8 cellular contexts compared by ENCODE assay signal in the genomic region with DNA sequence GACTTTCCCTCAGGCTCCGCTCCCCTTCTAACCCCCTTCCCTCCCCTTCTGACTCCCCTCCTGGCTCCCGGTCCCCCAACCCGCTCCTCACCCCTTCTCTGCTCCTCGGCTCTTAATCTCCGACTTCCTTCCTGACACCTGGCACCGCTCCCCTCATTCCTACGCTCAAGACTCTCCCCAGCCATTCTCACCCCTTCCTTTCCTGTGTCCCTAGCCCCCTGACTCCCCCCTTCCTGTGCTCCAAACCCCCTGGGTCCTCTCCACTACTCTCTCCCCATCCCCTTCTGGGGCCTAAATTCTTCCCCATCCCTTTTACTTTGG. TPM values are rescaled to one million over a fixed set of nuclear protein-coding genes. Genes with fewer than 3 reads are reported as not detected.
A peak's percentile ranks its signal among the peaks of the same experiment; 100 is the strongest.
DNase-seq lines count a peak whose midpoint lies in the region; ATAC-seq and TF ChIP-seq lines count a peak whose summit lies in the region.

No MANE protein-coding gene starts in this region.

- peak overlapping the region; percentile 93 to 96 for H3K27ac Mint-ChIP-seq in T-cell

- H3K4me1 Mint-ChIP-seq in T-cell: peaks cover 12 to 30% (median 23%) of the 10 kb centered on the region in 3 donors

- peak overlapping the region; percentile 88 for H3K4me2 ChIP-seq in skeletal muscle satellite cell (ENCODE audit: low read length)

- no peaks in the 10 kb centered on the region for H3K27me3 ChIP-seq in skeletal muscle satellite cell (ENCODE audit: control insufficient read depth, insufficient read depth, low read length)

- CTCF ChIA-PET in T-cell (lab: Charles Lee): interaction anchor here in 1 of 2 donors (2.3 kb wide), 1 partner anchor 10 kb away, joined by 19 read pairs; the partner anchor contains the start of gene ALKBH7

- TF ChIP-seq CTCF in foreskin fibroblast (IDR thresholded peaks at IDR 0.05; ENCODE audit: low read depth, low read length): no peak

- H3K36me3 Mint-ChIP-seq in T-cell: peaks cover 10% of the 10 kb centered on the region

- H3K9me3 ChIP-seq in skeletal muscle satellite cell (replicated peaks; ENCODE audit: low read length): no peaks in the 10 kb centered on the region

- peak overlapping the region; percentile 86 to 100 (median 94) for H3K4me3 Mint-ChIP-seq in T-cell

- peaks cover 16% of the 10 kb centered on the region for H3K4me1 ChIP-seq in skeletal muscle satellite cell (ENCODE audit: control insufficient read depth, insufficient read depth, low read length)

- no peaks in the 10 kb centered on the region for H3K27me3 Mint-ChIP-seq in T-cell

- POLR2A ChIA-PET in T-cell (lab: Charles Lee): interaction anchor here in 1 of 2 donors (1.6 kb wide), 1 partner anchor 10 kb away, joined by 16 read pairs; the partner anchor contains the start of gene ALKBH7

- no peaks in the 10 kb centered on the region for H3K9me3 Mint-ChIP-seq in T-cell

- no peak for DNase-seq in T-cell
- peak in 1 of 2 donors; percentile 34 for DNase-seq in foreskin fibroblast
- no peak for DNase-seq in SHP77 (lab: John Stamatoyannopoulos, UW)
- no peak for DNase-seq in NCI-H748 (lab: John Stamatoyannopoulos, UW; ENCODE audit: unreplicated experiment)

- ATAC-seq in GM21526 (IDR thresholded peaks at IDR 0.05; ENCODE audit: low FRiP score, unreplicated experiment) (peak; percentile 2), T-cell (replicated peaks in 1 of 4) (peak in 3 of 4 experiments; percentile 1 to 7 (median 2)), GM18511 (IDR thresholded peaks at IDR 0.05; ENCODE audit: unreplicated experiment) (no peak), HG03108 (IDR thresholded peaks at IDR 0.05; ENCODE audit: unreplicated experiment) (no peak)

- peak overlapping the region; percentile 88 for H3K9ac ChIP-seq in skeletal muscle satellite cell (ENCODE audit: low read depth, low read length)

- H3K36me3 ChIP-seq in skeletal muscle satellite cell (ENCODE audit: insufficient read depth, low read length): peaks cover 19% of the 10 kb centered on the region

- peak overlapping the region; percentile 80 to 82 for H3K4me3 ChIP-seq in foreskin fibroblast (ENCODE audit: low read depth in 1 of 2, low read length in 2 of 2)
- peak overlapping the region; percentile 94 for H3K4me3 ChIP-seq in skeletal muscle satellite cell (ENCODE audit: low read length)

RNA-seq across cellular contexts. Expression of gene CLPP, which starts 0.7 kb away (rescaled TPM):
- 10 to 100 TPM; 74.0 to 92.0 (median 77.2) TPM for total RNA-seq in T-cell
- total RNA-seq in skeletal muscle satellite cell (2012; rRNA removed): 65.1 and 96.5 TPM in 2 replicates

RNA-seq across cellular contexts. Expression of gene ALKBH7, which starts 10.6 kb away (rescaled TPM):
- 10 to 100 TPM; 49.9 to 94.8 (median 83.5) TPM for total RNA-seq in T-cell
- total RNA-seq in skeletal muscle satellite cell (2012; rRNA removed): 47.7 and 55.0 TPM in 2 replicates

RNA-seq across cellular contexts. Expression of gene PSPN, which starts 13.7 kb away (rescaled TPM):
- total RNA-seq in T-cell: 1 to 10 TPM; 1.7 to 4.1 (median 3.2) TPM
- total RNA-seq in skeletal muscle satellite cell (2012; rRNA removed): 0.44 and 0.51 TPM in 2 replicates

RNA-seq across cellular contexts. Expression of gene ACER1, which starts 28.6 kb away (rescaled TPM):
- 1 to 10 TPM in 2 of 5 donors, under 1 TPM in 3; 0.16 to 2.7 (median 0.63) TPM for total RNA-seq in T-cell
- not detected in 2 replicates for total RNA-seq in skeletal muscle satellite cell (2012; rRNA removed)

RNA-seq across cellular contexts. Expression of gene GTF2F1, which starts 31.0 kb away (rescaled TPM):
- 10 to 100 TPM; 52.6 to 63.1 (median 60.3) TPM for total RNA-seq in T-cell
- total RNA-seq in skeletal muscle satellite cell (2012; rRNA removed): 39.5 and 42.4 TPM in 2 replicates

Comparison
In these comparisons a context has a peak if more than half of its experiments do, and no peak if none do; other contexts are left out.
1. ATAC-seq: peak in GM21526 (single experiment) and T-cell (3 of 4); none in GM18511 (single experiment) and HG03108 (single experiment).